ENCODE assay signal across 15 cellular contexts in genomic region chr2:72827999-72828646, GRCh38. TPM values are rescaled to one million over a fixed set of nuclear protein-coding genes. Genes with fewer than 3 reads are reported as not detected.
DNase-seq lines count a peak whose midpoint lies in the region; ATAC-seq and TF ChIP-seq lines count a peak whose summit lies in the region.
"Had no signal": no experiment of that assay in that cellular context is flagged by ENCODE, and none has a peak within 500 bp of the region (broad histone marks: within the 10 kb centered on the region; RNA-seq: fewer than 3 reads in every experiment).

No MANE protein-coding gene starts in this region.

- H3K27ac ChIP-seq in SJSA1: peak overlapping the region; percentile 71
- peak overlapping the region; percentile 36 for H3K27ac ChIP-seq in vagina

- H3K27ac Mint-ChIP-seq in activated CD4-positive, alpha-beta memory T cell treated with anti-CD3 and anti-CD28 coated beads, Interleukin-2, amount 10 ng/mL, durations not matched to agents 7 days and 5 days: peak overlapping the region; percentile 77
- H3K27ac Mint-ChIP-seq in activated CD4-positive, alpha-beta memory T cell treated with anti-CD3 and anti-CD28 coated beads for 36 hours: no peak overlapping the region
- H3K27ac Mint-ChIP-seq: stimulated activated naive CD8-positive, alpha-beta T cell treated with anti-CD3 and anti-CD28 coated beads, Interleukin-15, Interleukin-2, amounts not matched to agents 100 ng/mL and 50 ng/mL, for 24 hours had no signal

- no peak for DNase-seq in activated CD4-positive, alpha-beta memory T cell treated with anti-CD3 and anti-CD28 coated beads, Interleukin-2, amount 10 ng/mL, durations not matched to agents 7 days and 5 days
- DNase-seq in activated CD4-positive, alpha-beta memory T cell treated with anti-CD3 and anti-CD28 coated beads for 36 hours: no peak
- peak in 1 of 2 experiments; percentile 86 for DNase-seq in SJSA1 (ENCODE audit: low read depth in 1 of 2, low spot score in 2 of 2)
- DNase-seq in fibroblast of the aortic adventitia (ENCODE audit: low read depth): peak; percentile 86
- DNase-seq in vagina (ENCODE audit: extremely low spot score in 2 of 2): no peak
- no peak for DNase-seq in NCI-H2171 (lab: John Stamatoyannopoulos, UW)
- DNase-seq in NCI-H82 treated with DMSO at 0.1 percent for 48 hours (lab: John Stamatoyannopoulos, UW; ENCODE audit: unreplicated experiment): no peak
- DNase-seq: activated effector memory CD4-positive, alpha-beta T cell treated with anti-CD3 and anti-CD28 coated beads, Interleukin-2, amount 50 U/mL, for 16 hours; head of caudate nucleus; posterior cingulate gyrus; Right ventricle myocardium superior; stimulated activated CD4-positive, alpha-beta T cell treated with anti-CD3 and anti-CD28 coated beads, Interleukin-4, amount 100 ng/mL, for 1 hour had no signal

- CTCF ChIA-PET in activated CD4-positive, alpha-beta memory T cell treated with anti-CD3 and anti-CD28 coated beads, Interleukin-2, amount 10 ng/mL, durations not matched to agents 7 days and 5 days (lab: Charles Lee): interaction anchor here (1.6 kb wide), 1 partner anchor 34 kb away, joined by 5 read pairs; no protein-coding TSS in a partner anchor
- CTCF ChIA-PET in activated CD4-positive, alpha-beta memory T cell treated with anti-CD3 and anti-CD28 coated beads for 36 hours (lab: Charles Lee): no interaction called here

- peaks cover 16% of the 10 kb centered on the region for H3K36me3 Mint-ChIP-seq in activated CD4-positive, alpha-beta memory T cell treated with anti-CD3 and anti-CD28 coated beads, Interleukin-2, amount 10 ng/mL, durations not matched to agents 7 days and 5 days (ENCODE audit: low read depth)
- no peaks in the 10 kb centered on the region for H3K36me3 Mint-ChIP-seq in activated CD4-positive, alpha-beta memory T cell treated with anti-CD3 and anti-CD28 coated beads for 36 hours

- H3K4me3 Mint-ChIP-seq in activated CD4-positive, alpha-beta memory T cell treated with anti-CD3 and anti-CD28 coated beads, Interleukin-2, amount 10 ng/mL, durations not matched to agents 7 days and 5 days: no peak overlapping the region
- no peak overlapping the region for H3K4me3 Mint-ChIP-seq in activated CD4-positive, alpha-beta memory T cell treated with anti-CD3 and anti-CD28 coated beads for 36 hours
- H3K4me3 Mint-ChIP-seq: stimulated activated naive CD8-positive, alpha-beta T cell treated with anti-CD3 and anti-CD28 coated beads, Interleukin-15, Interleukin-2, amounts not matched to agents 100 ng/mL and 50 ng/mL, for 24 hours had no signal

- H3K9me3 Mint-ChIP-seq in activated CD4-positive, alpha-beta memory T cell treated with anti-CD3 and anti-CD28 coated beads, Interleukin-2, amount 10 ng/mL, durations not matched to agents 7 days and 5 days: no peaks in the 10 kb centered on the region
- H3K9me3 Mint-ChIP-seq in activated CD4-positive, alpha-beta memory T cell treated with anti-CD3 and anti-CD28 coated beads for 36 hours: no peaks in the 10 kb centered on the region
- H3K9me3 Mint-ChIP-seq: stimulated activated naive CD8-positive, alpha-beta T cell treated with anti-CD3 and anti-CD28 coated beads, Interleukin-15, Interleukin-2, amounts not matched to agents 100 ng/mL and 50 ng/mL, for 24 hours had no signal

- POLR2A ChIA-PET in activated CD4-positive, alpha-beta memory T cell treated with anti-CD3 and anti-CD28 coated beads, Interleukin-2, amount 10 ng/mL, durations not matched to agents 7 days and 5 days (lab: Charles Lee): no interaction called here
- POLR2A ChIA-PET in activated CD4-positive, alpha-beta memory T cell treated with anti-CD3 and anti-CD28 coated beads for 36 hours (lab: Charles Lee): no interaction called here

- TF ChIP-seq POLR2A in vagina (IDR thresholded peaks at IDR 0.05): no peak

- no peaks in the 10 kb centered on the region for H3K27me3 Mint-ChIP-seq in activated CD4-positive, alpha-beta memory T cell treated with anti-CD3 and anti-CD28 coated beads, Interleukin-2, amount 10 ng/mL, durations not matched to agents 7 days and 5 days
- H3K27me3 Mint-ChIP-seq in activated CD4-positive, alpha-beta memory T cell treated with anti-CD3 and anti-CD28 coated beads for 36 hours: peaks cover 3% of the 10 kb centered on the region

- no peak for ATAC-seq in GM21825 (IDR thresholded peaks at IDR 0.05; ENCODE audit: unreplicated experiment)
- ATAC-seq: activated CD4-positive, CD25-positive, alpha-beta regulatory T cell treated with anti-CD3 and anti-CD28 coated beads, Interleukin-2, amount 50 U/mL, for 24 hours had no signal

- H3K4me1 Mint-ChIP-seq in activated CD4-positive, alpha-beta memory T cell treated with anti-CD3 and anti-CD28 coated beads, Interleukin-2, amount 10 ng/mL, durations not matched to agents 7 days and 5 days: peaks cover 69% of the 10 kb centered on the region
- H3K4me1 Mint-ChIP-seq in activated CD4-positive, alpha-beta memory T cell treated with anti-CD3 and anti-CD28 coated beads for 36 hours (ENCODE audit: low read depth): peaks cover 25% of the 10 kb centered on the region

- TF ChIP-seq CTCF in fibroblast of the aortic adventitia (IDR thresholded peaks at IDR 0.05; ENCODE audit: insufficient read depth, low read length): no peak
- TF ChIP-seq CTCF in vagina (IDR thresholded peaks at IDR 0.05): no peak

- peaks cover 47% of the 10 kb centered on the region for H3K4me1 ChIP-seq in SJSA1 (replicated peaks)
- peaks cover 39% of the 10 kb centered on the region for H3K4me1 ChIP-seq in vagina

- H3K36me3 ChIP-seq in SJSA1 (no peaks in the 10 kb centered on the region), vagina (no peaks in the 10 kb centered on the region)

- intact Hi-C loops in activated CD4-positive, alpha-beta memory T cell treated with anti-CD3 and anti-CD28 coated beads for 36 hours (cut with micrococcal nuclease): no loop called here
- intact Hi-C loops in vagina (cut with DNase I): no loop called here

- H3K4me3 ChIP-seq in SJSA1 (no peak overlapping the region), fibroblast of the aortic adventitia (ENCODE audit: low read depth, low read length) (no peak overlapping the region), vagina (no peak overlapping the region)

- H3K9me3 ChIP-seq in SJSA1 (replicated peaks): no peaks in the 10 kb centered on the region
- no peaks in the 10 kb centered on the region for H3K9me3 ChIP-seq in vagina

- H3K27me3 ChIP-seq in SJSA1 (replicated peaks): no peaks in the 10 kb centered on the region
- H3K27me3 ChIP-seq in vagina: no peaks in the 10 kb centered on the region

RNA-seq across cellular contexts. Expression of gene EXOC6B, which starts 2.3 kb away (rescaled TPM):
- total RNA-seq in activated CD4-positive, alpha-beta memory T cell treated with anti-CD3 and anti-CD28 coated beads, Interleukin-2, amount 10 ng/mL, durations not matched to agents 7 days and 5 days: 10 to 100 TPM; 18.7 to 24.2 TPM
- 1 to 10 TPM; 8.5 to 8.6 TPM for total RNA-seq in activated CD4-positive, alpha-beta memory T cell treated with anti-CD3 and anti-CD28 coated beads for 36 hours
- 11.2 and 26.5 TPM in 2 replicates for total RNA-seq in SJSA1 (2014; rRNA removed; shearing (Covaris generic))
- total RNA-seq in fibroblast of the aortic adventitia (ENCODE audit: low replicate concordance) (28.4 and 30.2 TPM in 2 replicates), vagina (41.5 TPM)

RNA-seq across cellular contexts. Expression of gene SPR, which starts 59.1 kb away (rescaled TPM):
- total RNA-seq in activated CD4-positive, alpha-beta memory T cell treated with anti-CD3 and anti-CD28 coated beads, Interleukin-2, amount 10 ng/mL, durations not matched to agents 7 days and 5 days: under 1 TPM; 0.63 to 0.71 TPM
- 1 to 10 TPM; 7.1 to 8.5 TPM for total RNA-seq in activated CD4-positive, alpha-beta memory T cell treated with anti-CD3 and anti-CD28 coated beads for 36 hours
- total RNA-seq in SJSA1 (2014; rRNA removed; shearing (Covaris generic)): 35.8 and 50.7 TPM in 2 replicates
- total RNA-seq in fibroblast of the aortic adventitia (ENCODE audit: low replicate concordance) (14.3 and 58.3 TPM in 2 replicates), vagina (45.7 TPM)
